ENCODE assay signal across 1 cellular context in the genomic region with DNA sequence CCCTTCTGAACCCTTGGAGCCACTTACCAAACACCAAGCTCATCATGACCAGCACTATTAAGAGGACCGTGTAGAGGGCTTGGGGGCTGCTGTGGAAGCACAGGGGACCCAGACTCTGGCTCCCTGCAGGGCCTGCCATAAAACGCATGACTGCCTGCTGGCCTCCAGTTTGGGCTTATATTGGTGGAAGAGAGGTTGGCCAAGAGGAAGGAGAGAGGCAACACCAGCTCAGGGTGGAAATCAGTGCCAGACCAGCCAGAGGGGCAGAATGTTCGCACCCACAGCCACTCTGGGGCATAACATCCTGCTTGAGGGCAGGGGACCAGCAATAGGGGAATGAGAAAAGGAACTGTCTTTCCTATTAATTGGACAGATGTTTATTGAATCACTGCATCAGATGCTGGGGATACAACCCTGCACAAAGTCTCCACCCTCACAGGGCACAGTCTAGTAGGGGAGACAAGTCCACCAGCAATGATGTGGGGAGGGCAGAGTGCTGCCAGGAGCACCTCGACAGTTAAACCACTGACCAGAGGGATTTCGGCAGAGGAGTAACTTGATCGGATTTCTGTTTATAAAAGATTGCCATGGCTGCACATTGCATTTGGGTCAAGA.
TF ChIP-seq lines count a peak whose summit lies in the region.

No MANE protein-coding gene starts in this region.

TF ChIP-seq in K562, 482 proteins besides CTCF, POLR2A, EP300 and RAD21 (continued from another document and continues in another):
- TF ChIP-seq MGA (IDR thresholded peaks at IDR 0.05) (no peak), SMARCE1 (IDR thresholded peaks at IDR 0.05) (no peak), DPF2 (IDR thresholded peaks at IDR 0.05) (no peak), RBM14 (IDR thresholded peaks at IDR 0.05; ENCODE audit: borderline replicate concordance, insufficient read depth, low read depth, low read length) (no peak), TRIM28 (IDR thresholded peaks at IDR 0.05) (no peak), ZBTB17 (CRISPR knock-in tag; IDR thresholded peaks at IDR 0.05) (no peak), ZNF511 (CRISPR knock-in tag; IDR thresholded peaks at IDR 0.05) (no peak), ILF3 (IDR thresholded peaks at IDR 0.05; ENCODE audit: borderline replicate concordance) (no peak), ZNF586 (CRISPR knock-in tag; conservative IDR thresholded peaks at IDR 0.05) (no peak), SIN3B (IDR thresholded peaks at IDR 0.05; ENCODE audit: low read depth) (no peak), RNF2 (IDR thresholded peaks at IDR 0.05) (no peak), BCLAF1 (IDR thresholded peaks at IDR 0.05; ENCODE audit: borderline replicate concordance in 1 of 2, control insufficient read depth in 1 of 2, low read depth in 2 of 2, low read length in 1 of 2) (no peak), ZNF143 (CRISPR knock-in tag; IDR thresholded peaks at IDR 0.05) (0 out of 2 replicates have a peak, but pooled peaks have one; percentile 12), FIP1L1 (IDR thresholded peaks at IDR 0.05; ENCODE audit: low read depth, low read length, poor library complexity, severe bottlenecking) (no peak), ZNF778 (CRISPR knock-in tag; IDR thresholded peaks at IDR 0.05) (no peak), HDAC1 (IDR thresholded peaks at IDR 0.05) (no peak), CHAMP1 (IDR thresholded peaks at IDR 0.05) (no peak), SRSF9 (IDR thresholded peaks at IDR 0.05; ENCODE audit: borderline replicate concordance, low read depth, low read length) (no peak)
- TF ChIP-seq, protein P1, sequence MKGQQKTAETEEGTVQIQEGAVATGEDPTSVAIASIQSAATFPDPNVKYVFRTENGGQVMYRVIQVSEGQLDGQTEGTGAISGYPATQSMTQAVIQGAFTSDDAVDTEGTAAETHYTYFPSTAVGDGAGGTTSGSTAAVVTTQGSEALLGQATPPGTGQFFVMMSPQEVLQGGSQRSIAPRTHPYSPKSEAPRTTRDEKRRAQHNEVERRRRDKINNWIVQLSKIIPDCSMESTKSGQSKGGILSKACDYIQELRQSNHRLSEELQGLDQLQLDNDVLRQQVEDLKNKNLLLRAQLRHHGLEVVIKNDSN (CRISPR knock-in tag; IDR thresholded peaks at IDR 0.05) = 0 out of 2 replicates have a peak, but pooled peaks have one; percentile 30
- TF ChIP-seq, protein P2, sequence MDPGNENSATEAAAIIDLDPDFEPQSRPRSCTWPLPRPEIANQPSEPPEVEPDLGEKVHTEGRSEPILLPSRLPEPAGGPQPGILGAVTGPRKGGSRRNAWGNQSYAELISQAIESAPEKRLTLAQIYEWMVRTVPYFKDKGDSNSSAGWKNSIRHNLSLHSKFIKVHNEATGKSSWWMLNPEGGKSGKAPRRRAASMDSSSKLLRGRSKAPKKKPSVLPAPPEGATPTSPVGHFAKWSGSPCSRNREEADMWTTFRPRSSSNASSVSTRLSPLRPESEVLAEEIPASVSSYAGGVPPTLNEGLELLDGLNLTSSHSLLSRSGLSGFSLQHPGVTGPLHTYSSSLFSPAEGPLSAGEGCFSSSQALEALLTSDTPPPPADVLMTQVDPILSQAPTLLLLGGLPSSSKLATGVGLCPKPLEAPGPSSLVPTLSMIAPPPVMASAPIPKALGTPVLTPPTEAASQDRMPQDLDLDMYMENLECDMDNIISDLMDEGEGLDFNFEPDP (CRISPR knock-in tag; IDR thresholded peaks at IDR 0.05) = no peak
- TF ChIP-seq, protein P3, sequence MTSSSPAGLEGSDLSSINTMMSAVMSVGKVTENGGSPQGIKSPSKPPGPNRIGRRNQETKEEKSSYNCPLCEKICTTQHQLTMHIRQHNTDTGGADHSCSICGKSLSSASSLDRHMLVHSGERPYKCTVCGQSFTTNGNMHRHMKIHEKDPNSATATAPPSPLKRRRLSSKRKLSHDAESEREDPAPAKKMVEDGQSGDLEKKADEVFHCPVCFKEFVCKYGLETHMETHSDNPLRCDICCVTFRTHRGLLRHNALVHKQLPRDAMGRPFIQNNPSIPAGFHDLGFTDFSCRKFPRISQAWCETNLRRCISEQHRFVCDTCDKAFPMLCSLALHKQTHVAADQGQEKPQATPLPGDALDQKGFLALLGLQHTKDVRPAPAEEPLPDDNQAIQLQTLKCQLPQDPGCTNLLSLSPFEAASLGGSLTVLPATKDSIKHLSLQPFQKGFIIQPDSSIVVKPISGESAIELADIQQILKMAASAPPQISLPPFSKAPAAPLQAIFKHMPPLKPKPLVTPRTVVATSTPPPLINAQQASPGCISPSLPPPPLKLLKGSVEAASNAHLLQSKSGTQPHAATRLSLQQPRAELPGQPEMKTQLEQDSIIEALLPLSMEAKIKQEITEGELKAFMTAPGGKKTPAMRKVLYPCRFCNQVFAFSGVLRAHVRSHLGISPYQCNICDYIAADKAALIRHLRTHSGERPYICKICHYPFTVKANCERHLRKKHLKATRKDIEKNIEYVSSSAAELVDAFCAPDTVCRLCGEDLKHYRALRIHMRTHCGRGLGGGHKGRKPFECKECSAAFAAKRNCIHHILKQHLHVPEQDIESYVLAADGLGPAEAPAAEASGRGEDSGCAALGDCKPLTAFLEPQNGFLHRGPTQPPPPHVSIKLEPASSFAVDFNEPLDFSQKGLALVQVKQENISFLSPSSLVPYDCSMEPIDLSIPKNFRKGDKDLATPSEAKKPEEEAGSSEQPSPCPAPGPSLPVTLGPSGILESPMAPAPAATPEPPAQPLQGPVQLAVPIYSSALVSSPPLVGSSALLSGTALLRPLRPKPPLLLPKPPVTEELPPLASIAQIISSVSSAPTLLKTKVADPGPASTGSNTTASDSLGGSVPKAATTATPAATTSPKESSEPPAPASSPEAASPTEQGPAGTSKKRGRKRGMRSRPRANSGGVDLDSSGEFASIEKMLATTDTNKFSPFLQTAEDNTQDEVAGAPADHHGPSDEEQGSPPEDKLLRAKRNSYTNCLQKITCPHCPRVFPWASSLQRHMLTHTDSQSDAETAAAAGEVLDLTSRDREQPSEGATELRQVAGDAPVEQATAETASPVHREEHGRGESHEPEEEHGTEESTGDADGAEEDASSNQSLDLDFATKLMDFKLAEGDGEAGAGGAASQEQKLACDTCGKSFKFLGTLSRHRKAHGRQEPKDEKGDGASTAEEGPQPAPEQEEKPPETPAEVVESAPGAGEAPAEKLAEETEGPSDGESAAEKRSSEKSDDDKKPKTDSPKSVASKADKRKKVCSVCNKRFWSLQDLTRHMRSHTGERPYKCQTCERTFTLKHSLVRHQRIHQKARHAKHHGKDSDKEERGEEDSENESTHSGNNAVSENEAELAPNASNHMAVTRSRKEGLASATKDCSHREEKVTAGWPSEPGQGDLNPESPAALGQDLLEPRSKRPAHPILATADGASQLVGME (CRISPR knock-in tag; IDR thresholded peaks at IDR 0.05) = no peak
